ENCODE assay signal across 9 cellular contexts in genomic region chr16:88697831-88698693, GRCh38. TPM values are rescaled to one million over a fixed set of nuclear protein-coding genes. Genes with fewer than 3 reads are reported as not detected.
DNase-seq lines count a peak whose midpoint lies in the region; ATAC-seq and TF ChIP-seq lines count a peak whose summit lies in the region.
"Had no signal": no experiment of that assay in that cellular context is flagged by ENCODE, and none has a peak within 500 bp of the region (broad histone marks: within the 10 kb centered on the region; RNA-seq: fewer than 3 reads in every experiment).

No MANE protein-coding gene starts in this region.

- H3K4me3 ChIP-seq in PC-3 (ENCODE audit: low read length) = no peak overlapping the region
- no peak overlapping the region for H3K4me3 ChIP-seq in fibroblast of villous mesenchyme (ENCODE audit: low read depth, low read length)
- no peak overlapping the region for H3K4me3 ChIP-seq in left lung

- H3F3A ChIP-seq in PC-3 (ENCODE audit: low read length, unreplicated experiment) = no peaks in the 10 kb centered on the region

- DNase-seq in stimulated activated CD4-positive, alpha-beta T cell treated with anti-CD3 and anti-CD28 coated beads, Interleukin-4, amount 100 ng/mL, for 1 hour = peak; percentile 30
- DNase-seq in stimulated activated CD4-positive, alpha-beta T cell treated with anti-CD3 and anti-CD28 coated beads, Interleukin-1b, Interleukin-23, amount 100 ng/mL, for 48 hours = no peak
- DNase-seq in PC-3 (no peak), fibroblast of villous mesenchyme (ENCODE audit: low read depth) (no peak), substantia nigra (lab: John Stamatoyannopoulos, UW) (no peak), NCI-H1417 treated with DMSO at 0.1 percent for 48 hours (lab: John Stamatoyannopoulos, UW) (no peak), left lung (no peak), MV-4-11 (lab: John Stamatoyannopoulos, UW) (no peak)
- DNase-seq: NCI-H524 had no signal

- H3K36me3 ChIP-seq in PC-3 (ENCODE audit: low read depth, low read length) (no peaks in the 10 kb centered on the region), left lung (peaks cover 0 to 58% of the 10 kb centered on the region in 2 donors)

- H3K4me2 ChIP-seq in PC-3 (ENCODE audit: low read length) = no peak overlapping the region

- no TSS peak for BruUV-seq in PC-3 (replicated peaks; lab: Mats Ljungman, UMichigan)

- POLR2A ChIA-PET in PC-3 (lab: Charles Lee; ENCODE audit: unreplicated experiment) = no interaction called here

- CTCF ChIA-PET in PC-3 (lab: Charles Lee) = no interaction called here

- H4K20me1 ChIP-seq in PC-3 (ENCODE audit: low read length) = no peaks in the 10 kb centered on the region

- H3K27me3 ChIP-seq in PC-3 (ENCODE audit: low read length) (no peaks in the 10 kb centered on the region), left lung (no peaks in the 10 kb centered on the region)

- H3K79me2 ChIP-seq in PC-3 (ENCODE audit: low read length) = no peaks in the 10 kb centered on the region

- no peak for ATAC-seq in PC-3
- no peak for ATAC-seq in left lung

- H3K9me3 ChIP-seq in PC-3 (ENCODE audit: low read length) (no peaks in the 10 kb centered on the region), left lung (no peaks in the 10 kb centered on the region)

- intact Hi-C loops in PC-3 (cut with micrococcal nuclease) = no loop called here
- intact Hi-C loops in left lung (cut with DNase I) = no loop called here

- H3K9ac ChIP-seq in PC-3 (ENCODE audit: low read length) = no peak overlapping the region

- peak; percentile 52 for TF ChIP-seq CTCF in PC-3 (conservative IDR thresholded peaks at IDR 0.05; ENCODE audit: low read depth, low read length)
- peak; percentile 32 for TF ChIP-seq CTCF in fibroblast of villous mesenchyme (IDR thresholded peaks at IDR 0.05; ENCODE audit: insufficient read depth, low read depth, low read length)
- TF ChIP-seq CTCF in left lung (IDR thresholded peaks at IDR 0.05) = no peak

- no peaks in the 10 kb centered on the region for H3K9me2 ChIP-seq in PC-3 (replicated peaks; ENCODE audit: low read length)

- H3K27ac ChIP-seq in PC-3 (ENCODE audit: low read length) (no peak overlapping the region), substantia nigra (ENCODE audit: low read depth, low read length, poor library complexity, severe bottlenecking) (no peak overlapping the region), left lung (no peak overlapping the region)

- no peak overlapping the region for H2AFZ ChIP-seq in PC-3 (ENCODE audit: low read length)

- H3K4me1 ChIP-seq in PC-3 (ENCODE audit: insufficient read depth, low read length) = peaks cover 11% of the 10 kb centered on the region
- peaks cover 19 to 45% of the 10 kb centered on the region in 2 donors for H3K4me1 ChIP-seq in left lung

RNA-seq across cellular contexts. Expression of gene RNF166, which starts 8.1 kb away (rescaled TPM):
- total RNA-seq in PC-3 (2014; rRNA removed) (25.2 and 28.8 TPM in 2 replicates), fibroblast of villous mesenchyme (13.0 and 19.0 TPM in 2 replicates), left lung (10 to 100 TPM; 28.4 to 54.0 TPM)

RNA-seq across cellular contexts. Expression of gene CTU2, which starts 8.2 kb away (rescaled TPM):
- 30.3 and 39.4 TPM in 2 replicates for total RNA-seq in PC-3 (2014; rRNA removed)
- total RNA-seq in fibroblast of villous mesenchyme = 19.4 and 25.1 TPM in 2 replicates
- 10 to 100 TPM; 15.4 to 19.8 TPM for total RNA-seq in left lung

RNA-seq across cellular contexts. Expression of gene SNAI3, which starts 11.8 kb away (rescaled TPM):
- 0.22 and 0.46 TPM in 2 replicates for total RNA-seq in PC-3 (2014; rRNA removed)
- total RNA-seq in fibroblast of villous mesenchyme = not detected in 2 replicates
- 1 to 10 TPM; 1.9 to 2.3 TPM for total RNA-seq in left lung

RNA-seq across cellular contexts. Expression of gene MVD, which starts 35.2 kb away (rescaled TPM):
- total RNA-seq in PC-3 (2014; rRNA removed) (38.3 and 48.9 TPM in 2 replicates), fibroblast of villous mesenchyme (111 and 124 TPM in 2 replicates), left lung (100 to 1,000 TPM in 1 of 2 donors, 10 to 100 TPM in 1; 66.3 to 154 TPM)

RNA-seq across cellular contexts. Expression of gene CYBA, which starts 47.2 kb away (rescaled TPM):
- total RNA-seq in PC-3 (2014; rRNA removed) = not detected in 2 replicates
- 152 and 167 TPM in 2 replicates for total RNA-seq in fibroblast of villous mesenchyme
- total RNA-seq in left lung = 100 to 1,000 TPM; 243 to 396 TPM

Comparison
In these comparisons a context has a peak if more than half of its experiments do, and no peak if none do; other contexts are left out.
1. CTCF ChIP-seq: peak in PC-3 (single experiment) and fibroblast of villous mesenchyme (single experiment); none in left lung (0 of 2).